26 cellular contexts compared by ENCODE assay signal in the genomic region with DNA sequence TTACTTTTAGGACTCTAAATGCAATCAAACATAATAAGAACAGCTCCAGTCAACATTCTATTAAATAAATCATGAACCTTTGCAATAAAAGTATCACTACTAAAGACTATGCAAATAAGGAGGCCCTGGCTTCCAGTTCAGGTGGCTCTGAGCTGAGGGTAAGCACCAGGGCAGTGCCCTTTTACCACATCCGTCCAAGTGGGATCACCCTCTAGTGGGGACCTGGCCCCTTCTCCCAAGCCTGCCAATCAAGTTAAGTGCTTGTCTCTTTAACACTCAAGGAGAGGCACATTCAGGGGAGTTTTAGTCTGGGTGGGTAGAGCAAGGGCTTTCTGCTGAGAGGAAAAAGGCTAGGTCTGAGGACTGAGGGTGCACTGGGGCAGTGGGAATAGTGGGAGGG.
"Had no signal": no experiment of that assay in that cellular context is flagged by ENCODE, and none has a peak within 500 bp of the region (broad histone marks: within the 10 kb centered on the region; RNA-seq: fewer than 3 reads in every experiment).

No MANE protein-coding gene starts in this region.

- ATAC-seq: activated CD4-positive, alpha-beta T cell treated with anti-CD3 and anti-CD28 coated beads for 36 hours; activated CD8-positive, alpha-beta memory T cell treated with anti-CD3 and anti-CD28 coated beads, Interleukin-2, amount 10 ng/mL, durations not matched to agents 7 days and 5 days; activated CD8-positive, alpha-beta T cell treated with anti-CD3 and anti-CD28 coated beads, Interleukin-2, amount 10 ng/mL, durations not matched to agents 7 days and 5 days; esophagus mucosa; foreskin keratinocyte; gastrocnemius medialis; heart right ventricle had no signal

- H3K36me3 ChIP-seq: brain microvascular endothelial cell, gastrocnemius medialis, heart right ventricle had no signal

- H3K9me3 ChIP-seq: gastrocnemius medialis, heart right ventricle had no signal

- DNase-seq: activated CD4-positive, alpha-beta memory T cell treated with anti-CD3 and anti-CD28 coated beads for 36 hours; activated CD4-positive, alpha-beta T cell treated with anti-CD3 and anti-CD28 coated beads for 36 hours; activated CD4-positive, alpha-beta T cell treated with anti-CD3 and anti-CD28 coated beads, Interleukin-2, amount 10 ng/mL, durations not matched to agents 24 days and 14 days; activated CD4-positive, CD25-positive, alpha-beta regulatory T cell; activated CD4-positive, CD25-positive, alpha-beta regulatory T cell treated with anti-CD3 and anti-CD28 coated beads, Interleukin-2, amount 50 U/mL, for 72 hours; activated CD8-positive, alpha-beta memory T cell treated with anti-CD3 and anti-CD28 coated beads, Interleukin-2, amount 10 ng/mL, durations not matched to agents 7 days and 5 days; activated CD8-positive, alpha-beta memory T cell treated with anti-CD3 and anti-CD28 coated beads, Interleukin-2, amount 50 U/mL, for 4 hours; activated CD8-positive, alpha-beta T cell treated with anti-CD3 and anti-CD28 coated beads, Interleukin-2, amount 10 ng/mL, durations not matched to agents 7 days and 5 days; activated effector memory CD4-positive, alpha-beta T cell treated with anti-CD3 and anti-CD28 coated beads, Interleukin-2, amount 50 U/mL, for 16 hours; activated naive CD4-positive, alpha-beta T cell treated with anti-CD3 and anti-CD28 coated beads for 36 hours; activated T-cell treated with anti-CD3 and anti-CD28 coated beads, Interleukin-2, amount 50 U/mL, for 1 hour; activated T-cell treated with anti-CD3 and anti-CD28 coated beads, Interleukin-2, amount 50 U/mL, for 48 hours; amniotic stem cell; anterior cingulate cortex; brain microvascular endothelial cell; dorsolateral prefrontal cortex; effector memory CD4-positive, alpha-beta T cell; endodermal cell; gastrocnemius medialis; heart right ventricle; T-helper 2 cell had no signal

- H3K4me3 ChIP-seq: coronary artery, dorsolateral prefrontal cortex, gastrocnemius medialis, heart right ventricle had no signal

- H3K4me1 ChIP-seq: foreskin keratinocyte, gastrocnemius medialis had no signal

- FAIRE-seq: astrocyte, bronchial epithelial cell had no signal

- H3K27me3 ChIP-seq: brain microvascular endothelial cell, dorsolateral prefrontal cortex, foreskin keratinocyte, gastrocnemius medialis, heart right ventricle had no signal

- H3K27ac ChIP-seq: brain microvascular endothelial cell, coronary artery, dorsolateral prefrontal cortex, foreskin keratinocyte, gastrocnemius medialis, heart right ventricle had no signal
